3 cellular contexts compared by ENCODE assay signal in genomic region chr2:106108791-106109190, GRCh38.
"Had no signal": no experiment of that assay in that cellular context is flagged by ENCODE, and none has a peak within 500 bp of the region (broad histone marks: within the 10 kb centered on the region; RNA-seq: fewer than 3 reads in every experiment).

No MANE protein-coding gene starts in this region.

- DNase-seq: GDM1, GF-D8 had no signal

- ATAC-seq: GM12878 had no signal

- H3K4me3 ChIP-seq: GM12878 had no signal
